In the genomic region with DNA sequence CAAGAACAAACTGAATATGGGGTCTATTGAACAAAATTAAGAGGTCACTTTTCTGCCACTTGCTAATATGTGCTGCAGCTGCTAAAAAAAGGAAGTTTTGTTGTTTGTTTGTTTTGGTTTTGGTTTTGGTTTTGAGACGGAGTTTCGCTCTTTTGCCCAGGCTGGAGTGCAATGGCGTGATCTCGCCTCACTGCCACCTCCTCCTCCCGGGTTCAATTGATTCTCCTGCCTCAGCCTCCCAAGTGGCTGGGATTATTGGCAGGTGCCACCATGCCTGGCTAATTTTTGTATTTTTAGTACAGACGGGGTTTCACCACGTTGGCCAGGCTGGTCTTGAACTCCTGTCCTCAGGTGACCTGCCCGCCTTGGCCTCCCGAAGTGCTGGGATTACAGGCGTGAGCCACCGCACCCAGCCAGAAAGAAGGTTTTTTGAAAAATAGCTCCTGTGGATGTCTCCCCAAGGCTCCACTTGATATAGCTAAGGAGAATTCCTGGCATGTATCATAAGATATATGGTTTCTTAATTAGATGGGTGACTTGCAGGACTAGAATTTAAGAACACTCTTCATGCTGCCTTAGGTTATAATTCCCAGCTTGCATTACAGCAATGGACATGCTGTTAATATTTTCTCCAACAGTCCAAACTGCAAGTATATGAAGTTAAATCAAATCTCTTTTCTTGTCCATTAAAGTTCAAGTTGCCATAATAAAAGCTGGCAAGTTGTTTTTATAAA, we compare ENCODE assay signal across 9 cellular contexts.
DNase-seq lines count a peak whose midpoint lies in the region; ATAC-seq and TF ChIP-seq lines count a peak whose summit lies in the region.
"Had no signal": no experiment of that assay in that cellular context is flagged by ENCODE, and none has a peak within 500 bp of the region (broad histone marks: within the 10 kb centered on the region; RNA-seq: fewer than 3 reads in every experiment).

No MANE protein-coding gene starts in this region.

- no peaks in the 10 kb centered on the region for H3K9me3 Mint-ChIP-seq in natural killer cell
- H3K9me3 Mint-ChIP-seq: H9 had no signal

- H3K4me1 Mint-ChIP-seq in natural killer cell: peaks cover 26 to 29% of the 10 kb centered on the region in 2 donors

- DNase-seq in NCI-H774 (lab: John Stamatoyannopoulos, UW): peak; percentile 59
- no peak for DNase-seq in natural killer cell
- DNase-seq in COR-L47 (lab: John Stamatoyannopoulos, UW): no peak
- DNase-seq in NCI-H187 treated with DMSO at 0.1 percent for 48 hours (lab: John Stamatoyannopoulos, UW): no peak
- no peak for DNase-seq in substantia nigra (lab: John Stamatoyannopoulos, UW)
- DNase-seq in NCI-H1417 treated with DMSO at 0.1 percent for 48 hours (lab: John Stamatoyannopoulos, UW): no peak
- DNase-seq: H9 had no signal

- TF ChIP-seq CTCF in natural killer cell (IDR thresholded peaks at IDR 0.05): no peak

- ATAC-seq in GM18511 (IDR thresholded peaks at IDR 0.05; ENCODE audit: unreplicated experiment) (peak; percentile 55), GM21529 (IDR thresholded peaks at IDR 0.05; ENCODE audit: unreplicated experiment) (peak; percentile 74), natural killer cell (peak; percentile 72 to 88 (median 77))

- peak overlapping the region; percentile 72 for H3K4me3 Mint-ChIP-seq in natural killer cell
- H3K4me3 Mint-ChIP-seq: H9 had no signal

- intact Hi-C loops in natural killer cell (cut with micrococcal nuclease): loop anchor here (5.0 kb wide), 2 partner anchors 40 to 75 kb away; no protein-coding TSS in a partner anchor

- H3K27ac ChIP-seq in substantia nigra (ENCODE audit: low read depth, low read length, poor library complexity, severe bottlenecking): no peak overlapping the region

- no peaks in the 10 kb centered on the region for H3K27me3 Mint-ChIP-seq in natural killer cell (ENCODE audit: low read depth in 2 of 2)

- no peaks in the 10 kb centered on the region for H3K36me3 Mint-ChIP-seq in natural killer cell

- H3K27ac Mint-ChIP-seq in natural killer cell: peak overlapping the region; percentile 69 to 81
- H3K27ac Mint-ChIP-seq: H9 had no signal
